Comparison of ENCODE assay signal across 34 cellular contexts in the genomic region with DNA sequence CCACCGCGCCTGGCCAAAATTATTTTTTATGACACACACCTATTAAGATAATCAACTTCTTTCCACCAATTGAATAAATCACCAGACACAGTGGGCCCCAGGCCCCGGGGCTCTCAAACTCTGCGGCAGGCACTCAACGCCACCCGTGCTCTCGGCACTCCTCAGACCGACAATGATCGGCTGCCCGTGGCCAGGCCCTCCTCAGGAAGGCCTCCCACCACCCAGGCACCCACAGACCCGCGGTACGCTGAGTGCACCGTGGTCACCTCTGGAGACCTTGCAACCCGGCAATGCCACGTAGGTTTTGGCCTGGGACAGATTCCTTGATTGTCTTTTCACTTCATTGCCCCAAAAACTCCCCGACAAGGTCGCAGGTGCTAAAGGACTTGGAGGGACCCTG. TPM values are rescaled to one million over a fixed set of nuclear protein-coding genes. Genes with fewer than 3 reads are reported as not detected.
"Had no signal": no experiment of that assay in that cellular context is flagged by ENCODE, and none has a peak within 500 bp of the region (broad histone marks: within the 10 kb centered on the region; RNA-seq: fewer than 3 reads in every experiment).

No MANE protein-coding gene starts in this region.

- H3K36me3 ChIP-seq: adrenal gland, colonic mucosa had no signal

- DNase-seq: activated CD4-positive, alpha-beta memory T cell treated with anti-CD3 and anti-CD28 coated beads for 36 hours; activated CD4-positive, alpha-beta T cell treated with anti-CD3 and anti-CD28 coated beads for 36 hours; activated CD4-positive, alpha-beta T cell treated with anti-CD3 and anti-CD28 coated beads, Interleukin-2, amount 10 ng/mL, durations not matched to agents 24 days and 14 days; activated CD4-positive, CD25-positive, alpha-beta regulatory T cell; activated CD4-positive, CD25-positive, alpha-beta regulatory T cell treated with anti-CD3 and anti-CD28 coated beads, Interleukin-2, amount 50 U/mL, for 72 hours; activated CD8-positive, alpha-beta memory T cell treated with anti-CD3 and anti-CD28 coated beads, Interleukin-2, amount 10 ng/mL, durations not matched to agents 7 days and 5 days; activated CD8-positive, alpha-beta memory T cell treated with anti-CD3 and anti-CD28 coated beads, Interleukin-2, amount 50 U/mL, for 4 hours; activated CD8-positive, alpha-beta T cell treated with anti-CD3 and anti-CD28 coated beads, Interleukin-2, amount 10 ng/mL, durations not matched to agents 7 days and 5 days; activated effector memory CD4-positive, alpha-beta T cell treated with anti-CD3 and anti-CD28 coated beads, Interleukin-2, amount 50 U/mL, for 16 hours; activated naive CD4-positive, alpha-beta T cell treated with anti-CD3 and anti-CD28 coated beads for 36 hours; activated naive CD8-positive, alpha-beta T cell treated with anti-CD3 and anti-CD28 coated beads for 36 hours; activated naive CD8-positive, alpha-beta T cell treated with anti-CD3 and anti-CD28 coated beads, Interleukin-2, amount 50 U/mL, for 24 hours; activated T-cell treated with anti-CD3 and anti-CD28 coated beads, Interleukin-2, amount 50 U/mL, for 1 hour; activated T-cell treated with anti-CD3 and anti-CD28 coated beads, Interleukin-2, amount 50 U/mL, for 48 hours; adrenal gland; amygdala; body of pancreas; central memory CD4-positive, alpha-beta T cell; cerebellar nuclear complex; colonic mucosa; effector memory CD4-positive, alpha-beta T cell; endodermal cell; foreskin fibroblast; head of caudate nucleus; T-helper 1 cell; T-helper 2 cell had no signal

- H3K4me3 ChIP-seq: adrenal gland, body of pancreas, colonic mucosa, dorsolateral prefrontal cortex had no signal

- H3K27me3 ChIP-seq: adrenal gland, body of pancreas, colonic mucosa had no signal

- H3K4me1 Mint-ChIP-seq: activated CD4-positive, alpha-beta T cell treated with anti-CD3 and anti-CD28 coated beads for 36 hours; activated CD4-positive, alpha-beta T cell treated with anti-CD3 and anti-CD28 coated beads, Interleukin-2, amount 10 ng/mL, durations not matched to agents 24 days and 14 days; activated naive CD4-positive, alpha-beta T cell treated with anti-CD3 and anti-CD28 coated beads, Interleukin-2, amount 50 U/mL, for 24 hours; activated naive CD8-positive, alpha-beta T cell treated with anti-CD3 and anti-CD28 coated beads for 36 hours; activated naive CD8-positive, alpha-beta T cell treated with anti-CD3 and anti-CD28 coated beads, Interleukin-2, amount 50 U/mL, for 24 hours had no signal

- H3K9me3 ChIP-seq: adrenal gland, body of pancreas, colonic mucosa had no signal

- H3K36me3 Mint-ChIP-seq: activated CD4-positive, alpha-beta memory T cell treated with anti-CD3 and anti-CD28 coated beads for 36 hours; activated CD8-positive, alpha-beta memory T cell treated with anti-CD3 and anti-CD28 coated beads, Interleukin-2, amount 10 ng/mL, durations not matched to agents 7 days and 5 days; activated naive CD4-positive, alpha-beta T cell treated with anti-CD3 and anti-CD28 coated beads, Interleukin-2, amount 50 U/mL, for 24 hours; activated naive CD8-positive, alpha-beta T cell treated with anti-CD3 and anti-CD28 coated beads for 36 hours had no signal

- H3K27ac ChIP-seq: adrenal gland, body of pancreas, colonic mucosa, dorsolateral prefrontal cortex had no signal

- H3K4me3 Mint-ChIP-seq: activated CD4-positive, alpha-beta memory T cell treated with anti-CD3 and anti-CD28 coated beads for 36 hours; activated CD4-positive, alpha-beta T cell treated with anti-CD3 and anti-CD28 coated beads for 36 hours; activated CD4-positive, alpha-beta T cell treated with anti-CD3 and anti-CD28 coated beads, Interleukin-2, amount 10 ng/mL, durations not matched to agents 24 days and 14 days; activated CD8-positive, alpha-beta memory T cell treated with anti-CD3 and anti-CD28 coated beads, Interleukin-2, amount 10 ng/mL, durations not matched to agents 7 days and 5 days; activated CD8-positive, alpha-beta T cell treated with anti-CD3 and anti-CD28 coated beads, Interleukin-2, amount 10 ng/mL, durations not matched to agents 7 days and 5 days; activated naive CD4-positive, alpha-beta T cell treated with anti-CD3 and anti-CD28 coated beads for 36 hours; activated naive CD4-positive, alpha-beta T cell treated with anti-CD3 and anti-CD28 coated beads, Interleukin-2, amount 50 U/mL, for 24 hours; activated naive CD8-positive, alpha-beta T cell treated with anti-CD3 and anti-CD28 coated beads for 36 hours; activated naive CD8-positive, alpha-beta T cell treated with anti-CD3 and anti-CD28 coated beads, Interleukin-2, amount 50 U/mL, for 24 hours; activated T-helper 1 cell treated with anti-CD3 and anti-CD28 coated beads, Interleukin-12 subunit alpha, Interleukin-12 subunit beta, Interleukin-2, Interleukin-4 antibody, amounts not matched to agents 30 ng/mL and 10 ng/mL and 1 ng/mL, durations not matched to agents 14 hours and 24 hours and 36 hours; dendritic cell treated with granulocyte-macrophage colony-stimulating factor and Interleukin-4, amounts not matched to agents 40 ng/mL and 50 ng/mL, for 4 days; endodermal cell had no signal

- H3K27ac Mint-ChIP-seq: activated CD4-positive, alpha-beta memory T cell treated with anti-CD3 and anti-CD28 coated beads for 36 hours; activated CD4-positive, alpha-beta T cell treated with anti-CD3 and anti-CD28 coated beads for 36 hours; activated CD4-positive, alpha-beta T cell treated with anti-CD3 and anti-CD28 coated beads, Interleukin-2, amount 10 ng/mL, durations not matched to agents 24 days and 14 days; activated CD8-positive, alpha-beta memory T cell treated with anti-CD3 and anti-CD28 coated beads, Interleukin-2, amount 10 ng/mL, durations not matched to agents 7 days and 5 days; activated CD8-positive, alpha-beta T cell treated with anti-CD3 and anti-CD28 coated beads, Interleukin-2, amount 10 ng/mL, durations not matched to agents 7 days and 5 days; activated naive CD4-positive, alpha-beta T cell treated with anti-CD3 and anti-CD28 coated beads for 36 hours; activated naive CD4-positive, alpha-beta T cell treated with anti-CD3 and anti-CD28 coated beads, Interleukin-2, amount 50 U/mL, for 24 hours; activated naive CD8-positive, alpha-beta T cell treated with anti-CD3 and anti-CD28 coated beads for 36 hours; activated naive CD8-positive, alpha-beta T cell treated with anti-CD3 and anti-CD28 coated beads, Interleukin-2, amount 50 U/mL, for 24 hours; activated T-helper 1 cell treated with anti-CD3 and anti-CD28 coated beads, Interleukin-12 subunit alpha, Interleukin-12 subunit beta, Interleukin-2, Interleukin-4 antibody, amounts not matched to agents 30 ng/mL and 10 ng/mL and 1 ng/mL, durations not matched to agents 14 hours and 24 hours and 36 hours; activated T-helper 2 cell treated with anti-CD3 and anti-CD28 coated beads, Interferon-gamma antibody, Interleukin-2, Interleukin-4, amounts not matched to agents 10 μg/mL and 5 μg/mL and 100 μg/mL, durations not matched to agents 14 hours and 24 hours and 36 hours; dendritic cell treated with granulocyte-macrophage colony-stimulating factor and Interleukin-4, amounts not matched to agents 40 ng/mL and 50 ng/mL, for 4 days; endodermal cell had no signal

- ATAC-seq: activated CD4-positive, alpha-beta T cell treated with anti-CD3 and anti-CD28 coated beads for 36 hours; activated CD8-positive, alpha-beta memory T cell treated with anti-CD3 and anti-CD28 coated beads, Interleukin-2, amount 10 ng/mL, durations not matched to agents 7 days and 5 days; activated CD8-positive, alpha-beta T cell treated with anti-CD3 and anti-CD28 coated beads, Interleukin-2, amount 10 ng/mL, durations not matched to agents 7 days and 5 days; activated naive CD8-positive, alpha-beta T cell treated with anti-CD3 and anti-CD28 coated beads, Interleukin-2, amount 50 U/mL, for 24 hours; body of pancreas; esophagus mucosa had no signal

- H3K4me1 ChIP-seq: adrenal gland, body of pancreas, colonic mucosa had no signal

RNA-seq across cellular contexts. Expression of a gene that starts 14.8 kb away (rescaled TPM):
- total RNA-seq: activated CD4-positive, alpha-beta memory T cell treated with anti-CD3 and anti-CD28 coated beads for 36 hours; activated CD4-positive, alpha-beta T cell treated with anti-CD3 and anti-CD28 coated beads for 36 hours; activated CD4-positive, alpha-beta T cell treated with anti-CD3 and anti-CD28 coated beads, Interleukin-2, amount 10 ng/mL, durations not matched to agents 24 days and 14 days; activated CD8-positive, alpha-beta memory T cell treated with anti-CD3 and anti-CD28 coated beads for 36 hours; activated naive CD4-positive, alpha-beta T cell treated with anti-CD3 and anti-CD28 coated beads for 36 hours; activated T-helper 1 cell treated with anti-CD3 and anti-CD28 coated beads, Interleukin-12 subunit alpha, Interleukin-12 subunit beta, Interleukin-2, Interleukin-4 antibody, amounts not matched to agents 30 ng/mL and 10 ng/mL and 1 ng/mL, durations not matched to agents 14 hours and 24 hours and 36 hours; activated T-helper 2 cell treated with anti-CD3 and anti-CD28 coated beads, Interferon-gamma antibody, Interleukin-2, Interleukin-4, amounts not matched to agents 10 μg/mL and 5 μg/mL and 100 μg/mL, durations not matched to agents 14 hours and 24 hours and 36 hours; adrenal gland; epithelial cell of proximal tubule; esophagus mucosa had no signal
